1 cellular context compared by ENCODE assay signal in genomic region chr5:140162781-140163180, GRCh38.
TF ChIP-seq lines count a peak whose summit lies in the region.

No MANE protein-coding gene starts in this region.

TF ChIP-seq in IMR-90, 13 proteins besides CTCF, POLR2A, EP300 and RAD21 (continued from another document):
- no peak for TF ChIP-seq USF2 (IDR thresholded peaks at IDR 0.05; ENCODE audit: low read depth, low read length)
- TF ChIP-seq FOS (IDR thresholded peaks at IDR 0.05; ENCODE audit: low read depth, low read length) = no peak
- no peak for TF ChIP-seq ELK1 (IDR thresholded peaks at IDR 0.05; ENCODE audit: borderline replicate concordance, low read depth, low read length)
- no peak for TF ChIP-seq MAFK (IDR thresholded peaks at IDR 0.05; ENCODE audit: low read depth, low read length)
- TF ChIP-seq RCOR1 (IDR thresholded peaks at IDR 0.05; ENCODE audit: insufficient replicate concordance, low read length) = no peak
- TF ChIP-seq NFE2L2 (IDR thresholded peaks at IDR 0.05; ENCODE audit: low read depth, low read length) = no peak
- TF ChIP-seq RFX5 (IDR thresholded peaks at IDR 0.05; ENCODE audit: low read depth, low read length) = no peak
- TF ChIP-seq MXI1 (IDR thresholded peaks at IDR 0.05; ENCODE audit: borderline replicate concordance, low read depth, low read length) = no peak
- TF ChIP-seq CHD1 (IDR thresholded peaks at IDR 0.05; ENCODE audit: low read depth, low read length) = no peak
